ENCODE assay signal across 8 cellular contexts in genomic region chr1:33080885-33081553, GRCh38. TPM values are rescaled to one million over a fixed set of nuclear protein-coding genes. Genes with fewer than 3 reads are reported as not detected.
DNase-seq lines count a peak whose midpoint lies in the region; ATAC-seq and TF ChIP-seq lines count a peak whose summit lies in the region.

Gene AZIN2 (plus strand): TSS chr1:33081153. CDS start chr1:33082250, 1,097 bp downstream.

- no peaks in the 10 kb centered on the region for H3K36me3 ChIP-seq in SK-N-MC (ENCODE audit: insufficient read depth, low read length)

- H3K36me3 Mint-ChIP-seq in activated naive CD8-positive, alpha-beta T cell, result peaks cover 2% of the 10 kb centered on the region
- H3K36me3 Mint-ChIP-seq in glutamatergic neuron (ENCODE audit: unreplicated experiment), result no peaks in the 10 kb centered on the region

- peak; percentile 93 for ATAC-seq in omental fat pad (ENCODE audit: low FRiP score)

- H3K9me3 Mint-ChIP-seq in activated naive CD8-positive, alpha-beta T cell (ENCODE audit: low read depth), result no peaks in the 10 kb centered on the region
- H3K9me3 Mint-ChIP-seq in glutamatergic neuron (ENCODE audit: unreplicated experiment), result peaks cover 3% of the 10 kb centered on the region

- peak within 1 kb of the TSS; percentile 89 for H3K4me3 Mint-ChIP-seq in activated naive CD8-positive, alpha-beta T cell
- H3K4me3 Mint-ChIP-seq in glutamatergic neuron (ENCODE audit: unreplicated experiment), result peak within 1 kb of the TSS; percentile 84

- H3K4me1 Mint-ChIP-seq in activated naive CD8-positive, alpha-beta T cell (ENCODE audit: low read depth), result peaks cover 23% of the 10 kb centered on the region
- H3K4me1 Mint-ChIP-seq in glutamatergic neuron (ENCODE audit: low read depth, unreplicated experiment), result peaks cover 4% of the 10 kb centered on the region

- no peaks in the 10 kb centered on the region for H3K9me3 ChIP-seq in SK-N-MC (ENCODE audit: low read depth, low read length)

- no peaks in the 10 kb centered on the region for H3K27me3 Mint-ChIP-seq in activated naive CD8-positive, alpha-beta T cell
- peaks cover 6% of the 10 kb centered on the region for H3K27me3 Mint-ChIP-seq in glutamatergic neuron (ENCODE audit: unreplicated experiment)

- H3K9ac ChIP-seq in SK-N-MC (ENCODE audit: insufficient read length), result peak within 1 kb of the TSS; percentile 56

- TF ChIP-seq CTCF in HFF-Myc (IDR thresholded peaks at IDR 0.05; ENCODE audit: low read depth, low read length, missing control alignments) (no peak), glutamatergic neuron (IDR thresholded peaks at IDR 0.05; ENCODE audit: partially characterized antibody, unreplicated experiment) (no peak), omental fat pad (IDR thresholded peaks at IDR 0.05) (no peak)

- DNase-seq in GM03348 (ENCODE audit: low spot score) (peak; percentile 99), HFF-Myc (ENCODE audit: extremely low read depth, low read depth) (peak; percentile 78), NAMALWA (ENCODE audit: low spot score) (peak; percentile 97), SK-N-MC (ENCODE audit: low read depth, low spot score) (peak; percentile 59), glutamatergic neuron (peak; percentile 99), omental fat pad (ENCODE audit: low spot score) (peak; percentile 97)

- H3K27ac ChIP-seq in SK-N-MC (no peak within 1 kb of the TSS), temporal lobe (ENCODE audit: low read depth, low read length) (peak within 1 kb of the TSS; percentile 84)

- H3K27ac Mint-ChIP-seq in activated naive CD8-positive, alpha-beta T cell, result peak within 1 kb of the TSS; percentile 70
- peak within 1 kb of the TSS; percentile 53 for H3K27ac Mint-ChIP-seq in glutamatergic neuron (ENCODE audit: unreplicated experiment)

- H3K4me3 ChIP-seq in HFF-Myc (replicated peaks; ENCODE audit: low read depth, low read length) (peak within 1 kb of the TSS; percentile 69), SK-N-MC (peak within 1 kb of the TSS; percentile 84)

RNA-seq across cellular contexts. Expression of gene AZIN2, which starts in this region (rescaled TPM):
- total RNA-seq in glutamatergic neuron (ENCODE audit: unreplicated experiment), result 7.0 TPM
- total RNA-seq in omental fat pad, result 1 to 10 TPM; 1.8 to 5.3 (median 3.5) TPM
- total RNA-seq in temporal lobe, result 17.7 TPM
